Comparison of ENCODE assay signal across 12 cellular contexts in the genomic region with DNA sequence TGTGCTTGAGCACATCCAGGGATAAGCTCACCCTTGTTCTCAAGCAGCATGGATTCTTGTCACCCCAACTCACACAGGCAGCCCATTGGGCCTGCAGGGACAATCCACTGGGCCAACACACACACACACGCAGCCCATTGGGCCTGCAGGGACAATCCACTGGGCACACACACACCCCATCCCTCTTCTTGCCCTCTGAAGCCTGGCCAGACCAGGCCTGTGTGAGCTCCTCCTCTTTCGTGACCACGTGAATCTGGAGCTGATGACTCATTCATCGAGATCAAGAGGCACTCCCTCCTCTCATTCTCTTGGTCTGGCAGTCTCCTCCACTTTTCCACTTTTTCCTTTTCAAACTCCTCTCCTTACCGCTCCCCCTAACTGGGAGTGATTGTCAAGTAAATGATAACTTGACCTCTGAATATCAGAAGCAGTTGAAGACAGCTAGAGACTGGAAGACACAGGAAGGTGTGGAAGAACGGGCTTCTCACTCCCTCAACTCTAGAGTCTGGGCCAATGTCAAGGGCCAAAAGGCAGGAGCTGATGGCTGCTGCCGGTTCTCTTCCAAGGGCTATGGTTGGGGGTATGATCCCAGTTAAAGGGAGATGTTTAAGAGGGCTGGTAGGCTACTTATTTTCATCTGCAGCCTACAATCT.
A peak's percentile ranks its signal among the peaks of the same experiment; 100 is the strongest.
DNase-seq lines count a peak whose midpoint lies in the region; ATAC-seq, FAIRE-seq and TF ChIP-seq lines count a peak whose summit lies in the region.
"Had no signal": no experiment of that assay in that cellular context is flagged by ENCODE, and none has a peak within 500 bp of the region (broad histone marks: within the 10 kb centered on the region; RNA-seq: fewer than 3 reads in every experiment).

No MANE protein-coding gene starts in this region.

- DNase-seq in right atrium auricular region (ENCODE audit: low spot score), result no peak
- DNase-seq in cardiac septum (ENCODE audit: low spot score), result no peak
- DNase-seq in WTC11 (ENCODE audit: low spot score), result no peak
- DNase-seq in glomerular visceral epithelial cell (ENCODE audit: extremely low spot score), result peak; percentile 14
- DNase-seq in upper lobe of left lung, result no peak
- DNase-seq in RCC 7860 (ENCODE audit: low spot score), result no peak
- no peak for DNase-seq in activated CD4-positive, alpha-beta T cell treated with anti-CD3 and anti-CD28 coated beads, Interleukin-2, amount 50 U/mL, for 1 hour
- DNase-seq: Kasumi-1, NCI-H774 had no signal

- H3K9me3 ChIP-seq in right atrium auricular region, result peaks cover 0 to 9% of the 10 kb centered on the region in 2 donors
- H3K9me3 ChIP-seq in upper lobe of left lung, result no peaks in the 10 kb centered on the region

- no peak overlapping the region for H3K4me3 Mint-ChIP-seq in WTC11
- H3K4me3 Mint-ChIP-seq: B cell had no signal

- no peak for TF ChIP-seq EP300 in upper lobe of left lung (IDR thresholded peaks at IDR 0.05)

- H3K27me3 Mint-ChIP-seq in WTC11 (ENCODE audit: low read depth), result no peaks in the 10 kb centered on the region; the same call in 1 of the 2 replicates
- H3K27me3 Mint-ChIP-seq: B cell had no signal

- CTCF ChIA-PET in WTC11 (lab: Charles Lee), result interaction anchor here (1.5 to 1.6 kb wide), 2 partner anchors 12 to 15 kb away, joined by 5 read pairs; no protein-coding TSS in a partner anchor

- 80 to 86% methylated on average over 7 of the region's 7 CpGs for WGBS in upper lobe of left lung, 2 donors

- H3K9me3 Mint-ChIP-seq in WTC11, result peaks cover 7% of the 10 kb centered on the region

- TF ChIP-seq CTCF in right atrium auricular region (IDR thresholded peaks at IDR 0.05), result no peak
- TF ChIP-seq CTCF in WTC11 (IDR thresholded peaks at IDR 0.05), result no peak
- TF ChIP-seq CTCF in upper lobe of left lung (IDR thresholded peaks at IDR 0.05), result no peak

- no peak for TF ChIP-seq POLR2A in upper lobe of left lung (IDR thresholded peaks at IDR 0.05)

- peak; percentile 78 for ATAC-seq in WTC11
- ATAC-seq in upper lobe of left lung (ENCODE audit: low FRiP score in 2 of 2), result peak; percentile 43 to 68
- ATAC-seq in HG03432 (IDR thresholded peaks at IDR 0.05; ENCODE audit: unreplicated experiment), result no peak

- no peak overlapping the region for H3K4me3 ChIP-seq in right atrium auricular region
- no peak overlapping the region for H3K4me3 ChIP-seq in upper lobe of left lung

- H3K36me3 ChIP-seq in right atrium auricular region (peaks cover 25% of the 10 kb centered on the region), upper lobe of left lung (peaks cover 0 to 18% (median 6%) of the 10 kb centered on the region in 4 donors)

- H3K4me1 Mint-ChIP-seq in WTC11, result peaks cover 11% of the 10 kb centered on the region

- H3K27me3 ChIP-seq in right atrium auricular region, result no peaks in the 10 kb centered on the region
- no peaks in the 10 kb centered on the region for H3K27me3 ChIP-seq in upper lobe of left lung

- H3K27ac ChIP-seq in right atrium auricular region (peak overlapping the region; percentile 26 to 45), upper lobe of left lung (no peak overlapping the region)

- intact Hi-C loops in cardiac septum (cut with DNase I), result no loop called here

- H3K27ac Mint-ChIP-seq in WTC11, result no peak overlapping the region
- H3K27ac Mint-ChIP-seq: B cell had no signal

- POLR2A ChIA-PET in WTC11 (lab: Charles Lee), result interaction anchor here (0.6 kb wide), 2 partner anchors 86 to 391 kb away, joined by 3 read pairs; no protein-coding TSS in a partner anchor

- no peak for FAIRE-seq in RCC 7860 (lab: Jason Lieb, UNC)
- FAIRE-seq: TTC549 had no signal

- H3K4me1 ChIP-seq in right atrium auricular region, result peaks cover 0 to 55% of the 10 kb centered on the region in 2 donors
- peaks cover 6 to 15% (median 13%) of the 10 kb centered on the region in 4 donors for H3K4me1 ChIP-seq in upper lobe of left lung

- H3K36me3 Mint-ChIP-seq in WTC11, result peaks cover 7% of the 10 kb centered on the region

TF ChIP-seq in WTC11, 78 proteins besides CTCF, POLR2A, EP300 and RAD21:
- TF ChIP-seq TEAD4 (CRISPR knock-in tag; IDR thresholded peaks at IDR 0.05) (no peak), FOXJ3 (CRISPR knock-in tag; IDR thresholded peaks at IDR 0.05; ENCODE audit: borderline replicate concordance) (no peak), FOXP1 (CRISPR knock-in tag; IDR thresholded peaks at IDR 0.05; ENCODE audit: borderline replicate concordance) (no peak), RORB (CRISPR knock-in tag; IDR thresholded peaks at IDR 0.05) (no peak), ELF4 (CRISPR knock-in tag; IDR thresholded peaks at IDR 0.05; ENCODE audit: low read depth) (no peak), ESRRA (CRISPR knock-in tag; IDR thresholded peaks at IDR 0.05; ENCODE audit: borderline replicate concordance) (no peak), EMX1 (CRISPR knock-in tag; IDR thresholded peaks at IDR 0.05) (no peak)
- TF ChIP-seq, protein P1, sequence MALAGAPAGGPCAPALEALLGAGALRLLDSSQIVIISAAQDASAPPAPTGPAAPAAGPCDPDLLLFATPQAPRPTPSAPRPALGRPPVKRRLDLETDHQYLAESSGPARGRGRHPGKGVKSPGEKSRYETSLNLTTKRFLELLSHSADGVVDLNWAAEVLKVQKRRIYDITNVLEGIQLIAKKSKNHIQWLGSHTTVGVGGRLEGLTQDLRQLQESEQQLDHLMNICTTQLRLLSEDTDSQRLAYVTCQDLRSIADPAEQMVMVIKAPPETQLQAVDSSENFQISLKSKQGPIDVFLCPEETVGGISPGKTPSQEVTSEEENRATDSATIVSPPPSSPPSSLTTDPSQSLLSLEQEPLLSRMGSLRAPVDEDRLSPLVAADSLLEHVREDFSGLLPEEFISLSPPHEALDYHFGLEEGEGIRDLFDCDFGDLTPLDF (CRISPR knock-in tag; IDR thresholded peaks at IDR 0.05), result no peak

Comparison
In these comparisons a context has a peak if more than half of its experiments do, and no peak if none do; other contexts are left out.
1. H3K27ac ChIP-seq: peak in right atrium auricular region (2 of 2); none in upper lobe of left lung (0 of 4).